In genomic region chr19:18001837-18002345, GRCh38 we compare ENCODE assay signal across 8 cellular contexts. TPM values are rescaled to one million over a fixed set of nuclear protein-coding genes. Genes with fewer than 3 reads are reported as not detected.
DNase-seq lines count a peak whose midpoint lies in the region; ATAC-seq, FAIRE-seq and TF ChIP-seq lines count a peak whose summit lies in the region.

No MANE protein-coding gene starts in this region.

- no peak for TF ChIP-seq EP300 in A549 (IDR thresholded peaks at IDR 0.05)

- H3K27ac ChIP-seq in A549 = peak overlapping the region; percentile 90 to 93
- peak overlapping the region; percentile 87 for H3K27ac ChIP-seq in HL-60 (replicated peaks)
- peak overlapping the region; percentile 46 for H3K27ac ChIP-seq in mammary epithelial cell (ENCODE audit: insufficient read depth, low read depth, low read length)

- POLR2A ChIA-PET in A549 (lab: Yijun Ruan, JAX) = interaction anchor here (0.6 to 1.1 kb wide), 5 partner anchors 21 to 144 kb away, joined by 3 to 8 read pairs (median 5); partner anchors contain the start of genes CCDC124 and RPL18A

- 0% methylated on average over 3 of the region's 12 CpGs for WGBS in A549 (ENCODE audit: missing lambda C conversion rate)
- WGBS in mammary epithelial cell (ENCODE audit: low coverage, missing lambda C conversion rate) = 67% methylated on average over 12 of the region's 12 CpGs

- H3K36me3 ChIP-seq in mammary epithelial cell (ENCODE audit: insufficient read depth, low read length) = no peaks in the 10 kb centered on the region
- H3K36me3 ChIP-seq in mucosa of stomach (ENCODE audit: control insufficient read depth, insufficient read depth, low read length) = no peaks in the 10 kb centered on the region

- peak overlapping the region; percentile 53 for H3K9ac ChIP-seq in mammary epithelial cell (ENCODE audit: insufficient read depth, low read length)
- peak overlapping the region; percentile 76 for H3K9ac ChIP-seq in mucosa of stomach (ENCODE audit: low read length)

- H3K4me2 ChIP-seq in A549 = peak overlapping the region; percentile 97
- H3K4me2 ChIP-seq in mammary epithelial cell (ENCODE audit: insufficient read depth, low read depth, low read length) = peak overlapping the region; percentile 93

- FAIRE-seq in A549 (lab: Jason Lieb, UNC) (no peak), HTR-8/SVneo (lab: Jason Lieb, UNC) (no peak)

- in situ Hi-C loops in mammary epithelial cell (cut with MboI; ENCODE audit: low sequenced_read_pairs in 2 of 2) = loop anchor here in 1 of 2 donors (10.0 kb wide), 1 partner anchor 137 kb away; no protein-coding TSS in a partner anchor

- no peaks in the 10 kb centered on the region for H3K27me3 ChIP-seq in HL-60 (ENCODE audit: insufficient read depth, poor library complexity, severe bottlenecking)
- H3K27me3 ChIP-seq in mammary epithelial cell (ENCODE audit: insufficient read depth, low read length) = no peaks in the 10 kb centered on the region
- no peaks in the 10 kb centered on the region for H3K27me3 ChIP-seq in mucosa of stomach (ENCODE audit: control insufficient read depth, insufficient read depth, low read length)

- DNase-seq in A549 (ENCODE audit: low read depth in 1 of 2, low spot score in 1 of 2) (no peak), HL-60 (ENCODE audit: low read depth in 1 of 2, low spot score in 1 of 2) (no peak), mammary epithelial cell (no peak), GM19238 (ENCODE audit: insufficient read length, low spot score) (no peak), HTR-8/SVneo (ENCODE audit: insufficient read length, low spot score) (no peak), SIG-M5 (lab: John Stamatoyannopoulos, UW) (no peak)
- no peak for DNase-seq in effector CD4-positive, alpha-beta T cell

- peaks cover 31% of the 10 kb centered on the region for H3K4me1 ChIP-seq in A549
- peaks cover 4% of the 10 kb centered on the region for H3K4me1 ChIP-seq in mammary epithelial cell (ENCODE audit: insufficient read depth, low read length)
- peaks cover 34% of the 10 kb centered on the region for H3K4me1 ChIP-seq in mucosa of stomach (ENCODE audit: control insufficient read depth, insufficient read depth, low read length)

- peaks cover 15% of the 10 kb centered on the region for H3K79me2 ChIP-seq in mammary epithelial cell (ENCODE audit: insufficient read depth, low read length)

- ATAC-seq in A549 = no peak

- H4K20me1 ChIP-seq in mammary epithelial cell (ENCODE audit: insufficient read depth, low read length) = no peaks in the 10 kb centered on the region

- H3K9me3 ChIP-seq in A549 (no peaks in the 10 kb centered on the region), mammary epithelial cell (replicated peaks; ENCODE audit: insufficient read depth, low read length) (no peaks in the 10 kb centered on the region), mucosa of stomach (ENCODE audit: control insufficient read depth, low read length) (no peaks in the 10 kb centered on the region)

- intact Hi-C loops in mammary epithelial cell (cut with micrococcal nuclease) = no loop called here

- H2AFZ ChIP-seq in mammary epithelial cell (ENCODE audit: low read depth, low read length) = peak overlapping the region; percentile 92

- TF ChIP-seq CTCF in A549 (IDR thresholded peaks at IDR 0.05) = no peak
- TF ChIP-seq CTCF in HL-60 (IDR thresholded peaks at IDR 0.05; ENCODE audit: insufficient read depth, low read length) = no peak
- TF ChIP-seq CTCF in mammary epithelial cell (conservative IDR thresholded peaks at IDR 0.05 in 1 of 2, IDR thresholded peaks at IDR 0.05 in 1 of 2; ENCODE audit: extremely low read depth in 1 of 2, insufficient read depth in 1 of 2, low read depth in 1 of 2, low read length in 2 of 2) = no peak

- TF ChIP-seq POLR2A in A549 (IDR thresholded peaks at IDR 0.05; ENCODE audit: low read length) = no peak

- no peak for TF ChIP-seq RAD21 in A549 (conservative IDR thresholded peaks at IDR 0.05 in 1 of 2, IDR thresholded peaks at IDR 0.05 in 1 of 2)

- dilution Hi-C loops in mammary epithelial cell (cut with HindIII; ENCODE audit: low sequenced_read_pairs) = loop anchor here (5.0 kb wide), 1 partner anchor 40 kb away; no protein-coding TSS in a partner anchor

- H3K4me3 ChIP-seq in A549 (peak overlapping the region; percentile 100), HL-60 (replicated peaks; ENCODE audit: insufficient read depth, low read length) (peak overlapping the region; percentile 84), mammary epithelial cell (replicated peaks in 1 of 3; ENCODE audit: insufficient read depth in 1 of 3, low read depth in 2 of 3, low read length in 3 of 3) (peak overlapping the region; percentile 66 to 84 (median 75)), mucosa of stomach (ENCODE audit: low read length) (peak overlapping the region; percentile 10)

- CTCF ChIA-PET in A549 (lab: Yijun Ruan, JAX) = interaction anchor here (1.2 to 17.1 kb wide), 4 partner anchors 57 to 169 kb away, joined by 3 to 493 read pairs (median 8); partner anchors contain the start of gene CCDC124
- CTCF ChIA-PET in mammary epithelial cell (lab: Charles Lee; ENCODE audit: low non-redundant PET) = interaction anchor here (0.6 kb wide), 2 partner anchors 60 to 663 kb away, joined by 3 to 5 read pairs; no protein-coding TSS in a partner anchor

- no TSS peak for BruUV-seq in mammary epithelial cell (replicated peaks; lab: Mats Ljungman, UMichigan)

TF ChIP-seq in A549, 52 proteins besides CTCF, POLR2A, EP300 and RAD21:
- TF ChIP-seq MAZ (IDR thresholded peaks at IDR 0.05; ENCODE audit: borderline replicate concordance, low read depth, low read length) (no peak), RARB (CRISPR knock-in tag; IDR thresholded peaks at IDR 0.05) (no peak), KDM1A (IDR thresholded peaks at IDR 0.05; ENCODE audit: low read depth) (no peak), ELK1 (IDR thresholded peaks at IDR 0.05; ENCODE audit: low read depth, low read length) (no peak), TP53 (CRISPR knock-in tag; IDR thresholded peaks at IDR 0.05) (no peak), PHF8 (IDR thresholded peaks at IDR 0.05; ENCODE audit: borderline replicate concordance, low read depth) (no peak), TFCP2L1 (CRISPR knock-in tag; IDR thresholded peaks at IDR 0.05) (no peak), FOXS1 (CRISPR knock-in tag; IDR thresholded peaks at IDR 0.05) (no peak), HOXB5 (CRISPR knock-in tag; IDR thresholded peaks at IDR 0.05) (no peak), CBX8 (IDR thresholded peaks at IDR 0.05) (no peak), FOSL2 (IDR thresholded peaks at IDR 0.05) (no peak), FOSL2 (CRISPR knock-in tag; IDR thresholded peaks at IDR 0.05) (no peak), NR3C1 (IDR thresholded peaks at IDR 0.05) (no peak), CHD4 (IDR thresholded peaks at IDR 0.05; ENCODE audit: borderline replicate concordance) (no peak), BHLHE40 (IDR thresholded peaks at IDR 0.05; ENCODE audit: low read depth, low read length) (no peak)
- TF ChIP-seq, protein P1, sequence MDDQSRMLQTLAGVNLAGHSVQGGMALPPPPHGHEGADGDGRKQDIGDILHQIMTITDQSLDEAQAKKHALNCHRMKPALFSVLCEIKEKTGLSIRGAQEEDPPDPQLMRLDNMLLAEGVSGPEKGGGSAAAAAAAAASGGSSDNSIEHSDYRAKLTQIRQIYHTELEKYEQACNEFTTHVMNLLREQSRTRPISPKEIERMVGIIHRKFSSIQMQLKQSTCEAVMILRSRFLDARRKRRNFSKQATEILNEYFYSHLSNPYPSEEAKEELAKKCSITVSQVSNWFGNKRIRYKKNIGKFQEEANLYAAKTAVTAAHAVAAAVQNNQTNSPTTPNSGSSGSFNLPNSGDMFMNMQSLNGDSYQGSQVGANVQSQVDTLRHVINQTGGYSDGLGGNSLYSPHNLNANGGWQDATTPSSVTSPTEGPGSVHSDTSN (IDR thresholded peaks at IDR 0.05) = no peak

RNA-seq across cellular contexts. Expression of gene ARRDC2, which starts 6.1 kb away (rescaled TPM):
- polyA plus RNA-seq in A549 (2011; rRNA removed) (11.2 and 14.5 TPM in 2 replicates), A549 (2017; fragmentation: RNase III; extraction: RNeasy Plus Mini Kit Qiagen cat#74134 plus additional on column Dnase treatment) (14.8 to 15.2 TPM (median 15.0 TPM) in 3 replicates), mammary epithelial cell (3.4 TPM)
- polyA plus RNA-seq in A549 (2012; cell fraction: cytosol; rRNA removed) = 20.2 and 31.4 TPM in 2 replicates
- polyA plus RNA-seq in A549 (2012; cell fraction: nucleus; rRNA removed) = 59.5 and 87.8 TPM in 2 replicates
- polyA minus RNA-seq in A549 (2011; rRNA and poly(A)+ RNA removed) = 5.6 and 7.9 TPM in 2 replicates
- 1 to 10 TPM; 4.2 to 6.9 TPM for total RNA-seq in mammary epithelial cell
- not detected for polyA minus RNA-seq in mammary epithelial cell

RNA-seq across cellular contexts. Expression of gene KCNN1, which starts 35.0 kb away (rescaled TPM):
- 0.20 and 0.43 TPM in 2 replicates for polyA plus RNA-seq in A549 (2011; rRNA removed)
- polyA plus RNA-seq in A549 (2012; cell fraction: cytosol; rRNA removed) = 0.62 and 0.69 TPM in 2 replicates
- polyA plus RNA-seq in A549 (2012; cell fraction: nucleus; rRNA removed) = 0.28 and 0.89 TPM in 2 replicates
- polyA plus RNA-seq in A549 (2017; fragmentation: RNase III; extraction: RNeasy Plus Mini Kit Qiagen cat#74134 plus additional on column Dnase treatment) = 0.56 to 0.85 TPM (median 0.69 TPM) in 3 replicates
- polyA minus RNA-seq in A549 (2011; rRNA and poly(A)+ RNA removed) = 0.37 and 0.63 TPM in 2 replicates
- under 1 TPM in 1 of 2 donors, not detected in 1; 0.24 TPM for total RNA-seq in mammary epithelial cell
- 0.05 TPM for polyA plus RNA-seq in mammary epithelial cell
- not detected for polyA minus RNA-seq in mammary epithelial cell

Comparison
In these comparisons a context has a peak if more than half of its experiments do, and no peak if none do; other contexts are left out.
1. H3K4me3 ChIP-seq: peak in every context shown above with its lines; median percentile 100 in A549; 84 in HL-60; 75 in mammary epithelial cell; 10 in mucosa of stomach.